In the genomic region with DNA sequence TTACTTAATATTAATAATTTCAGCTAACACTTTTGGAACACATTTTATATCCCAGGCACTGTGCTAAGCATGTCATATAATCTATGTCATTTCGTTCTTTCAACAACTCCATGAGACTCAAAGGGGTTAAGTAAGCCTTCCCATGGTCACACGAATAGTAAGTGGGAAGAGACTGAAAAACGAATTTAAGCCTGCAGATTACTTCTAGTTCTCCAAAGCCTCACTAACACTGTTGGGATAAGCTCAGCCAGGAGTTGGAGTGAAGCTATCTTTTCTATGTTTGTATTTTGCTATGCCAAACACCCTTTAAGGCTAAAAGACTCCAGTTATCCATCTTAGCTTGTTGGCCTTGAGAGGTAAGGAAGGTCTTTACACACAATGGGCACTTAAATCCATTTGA, we compare ENCODE assay signal across 14 cellular contexts.
"Had no signal": no experiment of that assay in that cellular context is flagged by ENCODE, and none has a peak within 500 bp of the region (broad histone marks: within the 10 kb centered on the region; RNA-seq: fewer than 3 reads in every experiment).

No MANE protein-coding gene starts in this region.

- ATAC-seq: pancreas; stimulated activated memory B cell treated with anti-CD40 and anti-IgM and Interleukin-4, amounts not matched to agents 10 μg/mL and 1 μg/mL and 100 μg/mL, for 72 hours; T-cell had no signal

- H3K9me3 ChIP-seq: pancreas, thyroid gland, vagina had no signal

- H3K4me3 ChIP-seq: pancreas, thyroid gland, vagina had no signal

- H3K27ac ChIP-seq: epithelial cell of prostate, pancreas, thyroid gland, vagina had no signal

- H3K36me3 ChIP-seq: pancreas, thyroid gland, vagina had no signal

- H3K27ac Mint-ChIP-seq: activated CD4-positive, alpha-beta memory T cell treated with anti-CD3 and anti-CD28 coated beads, Interleukin-2, amount 10 ng/mL, durations not matched to agents 7 days and 5 days; activated T-cell treated with anti-CD3 and anti-CD28 coated beads, Interleukin-2, amount 50 U/mL, for 24 hours; dendritic cell treated with granulocyte-macrophage colony-stimulating factor and Interleukin-4, amounts not matched to agents 40 ng/mL and 50 ng/mL, for 4 days; stimulated activated memory B cell treated with anti-CD40 and anti-IgM and Interleukin-4, amounts not matched to agents 10 μg/mL and 1 μg/mL and 100 μg/mL, for 72 hours; T-cell had no signal

- H3K27me3 Mint-ChIP-seq: stimulated activated memory B cell treated with anti-CD40 and anti-IgM and Interleukin-4, amounts not matched to agents 10 μg/mL and 1 μg/mL and 100 μg/mL, for 72 hours had no signal

- DNase-seq: activated CD4-positive, alpha-beta memory T cell treated with anti-CD3 and anti-CD28 coated beads, Interleukin-2, amount 10 ng/mL, durations not matched to agents 7 days and 5 days; activated naive CD4-positive, alpha-beta T cell treated with anti-CD3 and anti-CD28 coated beads, Interleukin-2, amount 50 U/mL, for 16 hours; activated T-cell treated with anti-CD3 and anti-CD28 coated beads, Interleukin-2, amount 50 U/mL, for 24 hours; effector memory CD4-positive, alpha-beta T cell; hippocampal formation; pancreas; stimulated activated CD4-positive, alpha-beta T cell treated with anti-CD3 and anti-CD28 coated beads, Interleukin-2, amount 100 ng/mL, for 48 hours; T-cell; T-helper 9 cell; thyroid gland had no signal

- H3K36me3 Mint-ChIP-seq: stimulated activated memory B cell treated with anti-CD40 and anti-IgM and Interleukin-4, amounts not matched to agents 10 μg/mL and 1 μg/mL and 100 μg/mL, for 72 hours; T-cell had no signal

- H3K4me1 Mint-ChIP-seq: activated CD4-positive, alpha-beta memory T cell treated with anti-CD3 and anti-CD28 coated beads, Interleukin-2, amount 10 ng/mL, durations not matched to agents 7 days and 5 days; T-cell had no signal

- H3K27me3 ChIP-seq: pancreas, thyroid gland, vagina had no signal

- H3K4me1 ChIP-seq: pancreas, vagina had no signal

- H3K4me3 Mint-ChIP-seq: activated CD4-positive, alpha-beta memory T cell treated with anti-CD3 and anti-CD28 coated beads, Interleukin-2, amount 10 ng/mL, durations not matched to agents 7 days and 5 days; activated T-cell treated with anti-CD3 and anti-CD28 coated beads, Interleukin-2, amount 50 U/mL, for 24 hours; dendritic cell treated with granulocyte-macrophage colony-stimulating factor and Interleukin-4, amounts not matched to agents 40 ng/mL and 50 ng/mL, for 4 days; stimulated activated memory B cell treated with anti-CD40 and anti-IgM and Interleukin-4, amounts not matched to agents 10 μg/mL and 1 μg/mL and 100 μg/mL, for 72 hours; T-cell had no signal
